ENCODE assay signal across 1 cellular context in genomic region chr6:101847690-101848089, GRCh38.
TF ChIP-seq lines count a peak whose summit lies in the region.

No MANE protein-coding gene starts in this region.

TF ChIP-seq in HepG2, 621 proteins besides CTCF, POLR2A, EP300 and RAD21 (continued from another document):
- no peak for TF ChIP-seq ZBTB40 (IDR thresholded peaks at IDR 0.05)
- TF ChIP-seq ZBTB40 (CRISPR knock-in tag; IDR thresholded peaks at IDR 0.05): no peak
- TF ChIP-seq KLF13 (CRISPR knock-in tag; IDR thresholded peaks at IDR 0.05): no peak
- TF ChIP-seq EED (CRISPR knock-in tag; IDR thresholded peaks at IDR 0.05): no peak
- no peak for TF ChIP-seq ZNF83 (CRISPR knock-in tag; IDR thresholded peaks at IDR 0.05; ENCODE audit: borderline replicate concordance)
- TF ChIP-seq ATF5 (CRISPR knock-in tag; IDR thresholded peaks at IDR 0.05; ENCODE audit: low read depth): no peak
- TF ChIP-seq HOMEZ (CRISPR knock-in tag; IDR thresholded peaks at IDR 0.05; ENCODE audit: low read depth): no peak
- no peak for TF ChIP-seq FOXC1 (CRISPR knock-in tag; IDR thresholded peaks at IDR 0.05; ENCODE audit: borderline replicate concordance)
- TF ChIP-seq ZNF572 (CRISPR knock-in tag; IDR thresholded peaks at IDR 0.05): no peak
- TF ChIP-seq ZNF337 (CRISPR knock-in tag; IDR thresholded peaks at IDR 0.05; ENCODE audit: borderline replicate concordance, low read depth): no peak
- no peak for TF ChIP-seq RBM39 (IDR thresholded peaks at IDR 0.05; ENCODE audit: low read depth, low read length, poor library complexity, severe bottlenecking)
- no peak for TF ChIP-seq U2AF2 (IDR thresholded peaks at IDR 0.05; ENCODE audit: low read depth, low read length)
- no peak for TF ChIP-seq ZNF296 (CRISPR knock-in tag; conservative IDR thresholded peaks at IDR 0.05)
